19 cellular contexts compared by ENCODE assay signal in genomic region chr20:7985916-7986315, GRCh38. TPM values are rescaled to one million over a fixed set of nuclear protein-coding genes. Genes with fewer than 3 reads are reported as not detected.
A peak's percentile ranks its signal among the peaks of the same experiment; 100 is the strongest.
DNase-seq lines count a peak whose midpoint lies in the region; ATAC-seq, FAIRE-seq and TF ChIP-seq lines count a peak whose summit lies in the region.
"Had no signal": no experiment of that assay in that cellular context is flagged by ENCODE, and none has a peak within 500 bp of the region (broad histone marks: within the 10 kb centered on the region; RNA-seq: fewer than 3 reads in every experiment).

No MANE protein-coding gene starts in this region.

- H3K4me1 ChIP-seq in heart left ventricle = peaks cover 0 to 8% (median 0%) of the 10 kb centered on the region in 12 donors
- no peaks in the 10 kb centered on the region for H3K4me1 ChIP-seq in right atrium auricular region
- H3K4me1 ChIP-seq in GM12878 (ENCODE audit: control insufficient read depth, insufficient read depth, low read length) = no peaks in the 10 kb centered on the region
- H3K4me1 ChIP-seq in right cardiac atrium (ENCODE audit: control insufficient read depth, insufficient read depth, low read length) = no peaks in the 10 kb centered on the region
- H3K4me1 ChIP-seq in foreskin keratinocyte = no peaks in the 10 kb centered on the region
- H3K4me1 ChIP-seq: BLaER1 treated with 17β-estradiol and CSF1 and Interleukin-3, amounts not matched to agents 10 nM and 100 nM had no signal

- RAD21 ChIA-PET in GM12878 (lab: Charles Lee; ENCODE audit: unreplicated experiment) = no interaction called here

- no peaks in the 10 kb centered on the region for H3K9me3 ChIP-seq in heart left ventricle
- H3K9me3 ChIP-seq in right atrium auricular region = no peaks in the 10 kb centered on the region
- H3K9me3 ChIP-seq in GM12878 (replicated peaks; ENCODE audit: control insufficient read depth, insufficient read depth, low read length) = no peaks in the 10 kb centered on the region
- H3K9me3 ChIP-seq in right cardiac atrium (ENCODE audit: control insufficient read depth, low read length) = no peaks in the 10 kb centered on the region
- H3K9me3 ChIP-seq: BLaER1 treated with 17β-estradiol and CSF1 and Interleukin-3, amounts not matched to agents 10 nM and 100 nM had no signal

- no peak for TF ChIP-seq RAD21 in GM12878 (IDR thresholded peaks at IDR 0.05; ENCODE audit: insufficient read depth, low read depth, low read length)

- ATAC-seq in heart left ventricle = peak in 3 of 4 donors; percentile 30 to 64 (median 64)
- ATAC-seq in GM12878 = no peak
- ATAC-seq in right cardiac atrium = peak; percentile 39 to 46
- no peak for ATAC-seq in foreskin keratinocyte

- TF ChIP-seq POLR2A in heart left ventricle (IDR thresholded peaks at IDR 0.05) (no peak), GM12878 (IDR thresholded peaks at IDR 0.05; ENCODE audit: low read depth, low read length) (no peak)

- no peak for TF ChIP-seq EP300 in GM12878 (IDR thresholded peaks at IDR 0.05; ENCODE audit: borderline replicate concordance in 1 of 2, control insufficient read depth in 1 of 2, low read depth in 2 of 2, low read length in 2 of 2)

- FAIRE-seq in GM12878 (lab: Jason Lieb, UNC) = peak; percentile 64
- FAIRE-seq: G401.6, GM12892, GM19239, H1 had no signal

- intact Hi-C loops in heart left ventricle (cut with DNase I) = no loop called here
- intact Hi-C loops in GM12878 (cut with micrococcal nuclease; ENCODE audit: unreplicated experiment) = no loop called here
- intact Hi-C loops in right cardiac atrium (cut with DNase I) = no loop called here
- intact Hi-C loops in head of caudate nucleus (cut with DNase I) = no loop called here

- no peaks in the 10 kb centered on the region for H3K79me2 ChIP-seq in GM12878 (ENCODE audit: control insufficient read depth, insufficient read depth, low read length)

- no peak overlapping the region for H3K4me2 ChIP-seq in GM12878 (ENCODE audit: control insufficient read depth, insufficient read depth)
- H3K4me2 ChIP-seq: BLaER1 treated with 17β-estradiol and CSF1 and Interleukin-3, amounts not matched to agents 10 nM and 100 nM had no signal

- BruUV-seq in GM12878 (replicated peaks; lab: Mats Ljungman, UMichigan) = no TSS peak

- no peaks in the 10 kb centered on the region for H3K27me3 ChIP-seq in heart left ventricle
- no peaks in the 10 kb centered on the region for H3K27me3 ChIP-seq in right atrium auricular region
- H3K27me3 ChIP-seq in GM12878 (replicated peaks in 1 of 2; ENCODE audit: control insufficient read depth in 2 of 2, insufficient read depth in 2 of 2, low read length in 1 of 2) = no peaks in the 10 kb centered on the region
- no peaks in the 10 kb centered on the region for H3K27me3 ChIP-seq in right cardiac atrium (ENCODE audit: control insufficient read depth, insufficient read depth)
- H3K27me3 ChIP-seq in foreskin keratinocyte = no peaks in the 10 kb centered on the region
- H3K27me3 ChIP-seq: BLaER1 treated with 17β-estradiol and CSF1 and Interleukin-3, amounts not matched to agents 10 nM and 100 nM had no signal

- H3K9ac ChIP-seq in GM12878 (ENCODE audit: control insufficient read depth, insufficient read depth, low read length) = no peak overlapping the region
- H3K9ac ChIP-seq: BLaER1 treated with 17β-estradiol and CSF1 and Interleukin-3, amounts not matched to agents 10 nM and 100 nM had no signal

- SMC1A ChIA-PET in GM12878 (lab: Charles Lee; ENCODE audit: uncharacterized antibody, unreplicated experiment) = no interaction called here

- DNase-seq in heart left ventricle (no peak), right atrium auricular region (ENCODE audit: low spot score) (no peak), GM12878 (ENCODE audit: low read depth, low spot score) (no peak), right cardiac atrium (no peak), foreskin keratinocyte (no peak), head of caudate nucleus (no peak), occipital lobe (lab: John Stamatoyannopoulos, UW) (no peak)
- DNase-seq: ACHN; Calu3; CD4-positive, alpha-beta T cell; DMS79; HCEC 1CT; HFFc6 had no signal

- POLR2A ChIA-PET in GM12878 (lab: Charles Lee) = no interaction called here

- CTCF ChIA-PET in GM12878 (lab: Yijun Ruan, JAX) = no interaction called here

- no peak overlapping the region for H2AFZ ChIP-seq in GM12878 (ENCODE audit: control insufficient read depth, low read depth, low read length)

- H3K4me3 ChIP-seq in heart left ventricle (no peak overlapping the region), right atrium auricular region (no peak overlapping the region), GM12878 (no peak overlapping the region), right cardiac atrium (ENCODE audit: low read length) (no peak overlapping the region)
- H3K4me3 ChIP-seq: BLaER1 treated with 17β-estradiol and CSF1 and Interleukin-3, amounts not matched to agents 10 nM and 100 nM had no signal

- H3K27ac ChIP-seq in heart left ventricle (no peak overlapping the region), right atrium auricular region (peak overlapping the region in 1 of 2 donors; percentile 1), GM12878 (ENCODE audit: control insufficient read depth, insufficient read depth) (no peak overlapping the region), right cardiac atrium (ENCODE audit: low read length) (no peak overlapping the region), foreskin keratinocyte (no peak overlapping the region)
- H3K27ac ChIP-seq: BLaER1 treated with 17β-estradiol and CSF1 and Interleukin-3, amounts not matched to agents 10 nM and 100 nM had no signal

- H3K36me3 ChIP-seq in heart left ventricle (peaks cover 0 to 93% (median 45%) of the 10 kb centered on the region in 9 donors), right atrium auricular region (peaks cover 25% of the 10 kb centered on the region), GM12878 (ENCODE audit: control insufficient read depth in 2 of 2, insufficient read depth in 2 of 2, low read length in 1 of 2) (peaks cover 2 to 9% of the 10 kb centered on the region in 2 experiments)

- in situ Hi-C loops in GM12878 (cut with MboI) = no loop called here

- TF ChIP-seq CTCF in heart left ventricle (IDR thresholded peaks at IDR 0.05) (no peak), right atrium auricular region (IDR thresholded peaks at IDR 0.05) (no peak), GM12878 (IDR thresholded peaks at IDR 0.05 in 2 of 3, conservative IDR thresholded peaks at IDR 0.05 in 1 of 3; ENCODE audit: control insufficient read depth in 2 of 3, extremely low read depth in 1 of 3, insufficient read depth in 1 of 3, low read depth in 3 of 3, low read length in 3 of 3) (no peak), foreskin keratinocyte (conservative IDR thresholded peaks at IDR 0.05) (no peak)

- 57 to 77% (median 72%) methylated on average over 4 of the region's 4 CpGs for WGBS in heart left ventricle, 4 donors
- 96% methylated on average over 4 of the region's 4 CpGs for WGBS in GM12878 (ENCODE audit: insufficient coverage, insufficient replicate concordance, low lambda C conversion rate, missing lambda C conversion rate)
- 71% methylated on average over 4 of the region's 4 CpGs for WGBS in right cardiac atrium

- no peaks in the 10 kb centered on the region for H4K20me1 ChIP-seq in GM12878 (ENCODE audit: control insufficient read depth, insufficient read depth)

RNA-seq across cellular contexts. Expression of gene TMX4, which starts 33.6 kb away (rescaled TPM):
- total RNA-seq in heart left ventricle (100 to 1,000 TPM in 6 of 9 donors, 10 to 100 TPM in 3; 70.6 to 279 (median 115) TPM), right atrium auricular region (100 to 1,000 TPM in 1 of 2 donors, 10 to 100 TPM in 1; 90.4 to 191 TPM), GM12878 (2014; rRNA removed) (9.4 and 12.2 TPM in 2 replicates), GM12878 (2014; rRNA removed; fragmentation: Illumina TruSeq; extraction: Trizol) (11.2 and 11.9 TPM in 2 replicates), GM12878 (2021) (18.2 and 25.0 TPM in 2 replicates), right cardiac atrium (100 to 1,000 TPM; 194 to 220 (median 209) TPM), foreskin keratinocyte (11.7 and 12.0 TPM in 2 replicates), occipital lobe (46.8 TPM)
- polyA plus RNA-seq in heart left ventricle (100 to 1,000 TPM in 1 of 2 donors, 10 to 100 TPM in 1; 35.1 to 103 TPM), GM12878 (2011; rRNA removed) (16.6 and 21.8 TPM in 2 replicates), GM12878 (2014; fragmentation: Illumina TruSeq; extraction: Trizol) (11.0 and 14.1 TPM in 2 replicates), GM12878 (2014; fragmentation: Nextera tagmentation; extraction: Ambion mirVana) (1 to 10 TPM; 3.9 to 4.4 TPM), GM12878 (2014; rRNA removed) (6.6 and 7.7 TPM in 2 replicates), GM12878 (2016; fragmentation: Nextera tagmentation; extraction: Ambion mirVana) (10 to 100 TPM; 18.8 to 19.9 TPM), right cardiac atrium (77.1 TPM), foreskin keratinocyte (4.4 and 4.6 TPM in 2 replicates)
- total RNA-seq in GM12878 (2013; cell fraction: nucleolus; rRNA removed) = 12.8 and 13.7 TPM in 2 replicates
- polyA plus RNA-seq in GM12878 (2011; ENCODE audit: low read depth) = 5.3 TPM
- 9.3 and 10.1 TPM in 2 replicates for polyA plus RNA-seq in GM12878 (2011; cell fraction: cytosol; rRNA removed)
- 3.1 and 3.6 TPM in 2 replicates for polyA plus RNA-seq in GM12878 (2011; cell fraction: nucleus; rRNA removed)
- 6.8 and 6.9 TPM in 2 replicates for polyA plus RNA-seq in GM12878 (2012)
- polyA minus RNA-seq in GM12878 (2011; rRNA and poly(A)+ RNA removed) = 21.3 and 22.2 TPM in 2 replicates
- polyA minus RNA-seq in GM12878 (2011; cell fraction: cytosol; rRNA and poly(A)+ RNA removed) = 8.2 and 10.1 TPM in 2 replicates
- polyA minus RNA-seq in GM12878 (2011; cell fraction: nucleus; rRNA and poly(A)+ RNA removed) = 3.9 and 4.6 TPM in 2 replicates

RNA-seq across cellular contexts. Expression of gene HAO1, which starts 45.7 kb away (rescaled TPM):
- under 1 TPM in 1 of 9 donors, not detected in 8; 0.17 TPM for total RNA-seq in heart left ventricle
- not detected for polyA plus RNA-seq in heart left ventricle
- total RNA-seq in right atrium auricular region = not detected
- total RNA-seq in GM12878 (2013; cell fraction: nucleolus; rRNA removed) = not detected in 2 replicates
- not detected in 2 replicates for total RNA-seq in GM12878 (2014; rRNA removed)
- not detected in 2 replicates for total RNA-seq in GM12878 (2014; rRNA removed; fragmentation: Illumina TruSeq; extraction: Trizol)
- not detected in 2 replicates for total RNA-seq in GM12878 (2021)
- not detected for polyA plus RNA-seq in GM12878 (2011; ENCODE audit: low read depth)
- polyA plus RNA-seq in GM12878 (2011; rRNA removed) = not detected in 2 replicates
- not detected in 2 replicates for polyA plus RNA-seq in GM12878 (2011; cell fraction: cytosol; rRNA removed)
- polyA plus RNA-seq in GM12878 (2011; cell fraction: nucleus; rRNA removed) = not detected in 2 replicates
- polyA plus RNA-seq in GM12878 (2012) = not detected in 2 replicates
- polyA plus RNA-seq in GM12878 (2014; fragmentation: Illumina TruSeq; extraction: Trizol) = 0.03 TPM in 1 of 2 replicates, not detected in the other
- under 1 TPM; 0.05 to 0.29 TPM for polyA plus RNA-seq in GM12878 (2014; fragmentation: Nextera tagmentation; extraction: Ambion mirVana)
- not detected in 2 replicates for polyA plus RNA-seq in GM12878 (2014; rRNA removed)
- polyA plus RNA-seq in GM12878 (2016; fragmentation: Nextera tagmentation; extraction: Ambion mirVana) = not detected
- not detected in 2 replicates for polyA minus RNA-seq in GM12878 (2011; rRNA and poly(A)+ RNA removed)
- not detected in 2 replicates for polyA minus RNA-seq in GM12878 (2011; cell fraction: cytosol; rRNA and poly(A)+ RNA removed)
- polyA minus RNA-seq in GM12878 (2011; cell fraction: nucleus; rRNA and poly(A)+ RNA removed) = not detected in 2 replicates
- total RNA-seq in right cardiac atrium = not detected
- not detected for polyA plus RNA-seq in right cardiac atrium
- total RNA-seq in foreskin keratinocyte = not detected in 2 replicates
- polyA plus RNA-seq in foreskin keratinocyte = not detected in 2 replicates
- total RNA-seq in occipital lobe = not detected
- total RNA-seq: A172; Calu3; CD4-positive, alpha-beta T cell; H1; HFFc6 had no signal
- polyA plus RNA-seq: H1 had no signal

Comparison
In these comparisons a context has a peak if more than half of its experiments do, and no peak if none do; other contexts are left out.
1. ATAC-seq: peak in heart left ventricle (3 of 4) and right cardiac atrium (2 of 2); none in GM12878 (single experiment) and foreskin keratinocyte (single experiment).